9 cellular contexts compared by ENCODE assay signal in genomic region chr17:35141681-35142466, GRCh38. TPM values are rescaled to one million over a fixed set of nuclear protein-coding genes. Genes with fewer than 3 reads are reported as not detected.
A peak's percentile ranks its signal among the peaks of the same experiment; 100 is the strongest.
DNase-seq lines count a peak whose midpoint lies in the region; ATAC-seq, FAIRE-seq and TF ChIP-seq lines count a peak whose summit lies in the region.
"Had no signal": no experiment of that assay in that cellular context is flagged by ENCODE, and none has a peak within 500 bp of the region (broad histone marks: within the 10 kb centered on the region; RNA-seq: fewer than 3 reads in every experiment).

Gene NLE1, minus strand, starts transcription at chr17:35142303. Its CDS starts 28 bp downstream, at chr17:35142275.

- H3K4me1 ChIP-seq in BE2C: no peaks in the 10 kb centered on the region

- H3K9me3 ChIP-seq in BE2C: no peaks in the 10 kb centered on the region

- peaks cover 21% of the 10 kb centered on the region for H3K4me1 Mint-ChIP-seq in activated CD8-positive, alpha-beta T cell treated with anti-CD3 and anti-CD28 coated beads, Interleukin-2, amount 10 ng/mL, durations not matched to agents 7 days and 5 days (ENCODE audit: low read depth)

- H3K4me3 ChIP-seq in BE2C (ENCODE audit: low read depth, low read length): peak within 1 kb of the TSS; percentile 99

- POLR2A ChIA-PET in activated CD8-positive, alpha-beta T cell treated with anti-CD3 and anti-CD28 coated beads, Interleukin-2, amount 10 ng/mL, durations not matched to agents 7 days and 5 days (lab: Charles Lee): interaction anchor here (0.8 to 1.5 kb wide), 6 partner anchors 52 to 396 kb away, joined by 3 to 7 read pairs (median 3); partner anchors contain the start of genes SLFN12L and SLFN5

- no peaks in the 10 kb centered on the region; the same call in 1 of the 2 replicates for H3K27me3 ChIP-seq in BE2C

- H3K27ac Mint-ChIP-seq in activated CD8-positive, alpha-beta T cell treated with anti-CD3 and anti-CD28 coated beads, Interleukin-2, amount 10 ng/mL, durations not matched to agents 7 days and 5 days: peak within 1 kb of the TSS; percentile 80

- peak; percentile 89 for DNase-seq in BE2C
- peak; percentile 93 for DNase-seq in GM19239 (ENCODE audit: insufficient read length, low spot score)
- peak; percentile 90 for DNase-seq in NCI-H82 (lab: John Stamatoyannopoulos, UW)
- DNase-seq in activated CD8-positive, alpha-beta T cell treated with anti-CD3 and anti-CD28 coated beads, Interleukin-2, amount 10 ng/mL, durations not matched to agents 7 days and 5 days: peak; percentile 91
- peak; percentile 76 for DNase-seq in effector CD8-positive, alpha-beta T cell (lab: John Stamatoyannopoulos, UW)
- DNase-seq in lung microvascular endothelial cell (ENCODE audit: low read depth in 2 of 2): peak; percentile 84 to 89
- DNase-seq in stimulated activated CD4-positive, alpha-beta T cell treated with anti-CD3 and anti-CD28 coated beads, TNF-alpha, amount 100 ng/mL, for 24 hours (ENCODE audit: low read depth in 3 of 3): peak; percentile 79 to 87 (median 80)

- peak; percentile 86 for ATAC-seq in HG03565 (IDR thresholded peaks at IDR 0.05; ENCODE audit: unreplicated experiment)
- peak; percentile 95 for ATAC-seq in activated CD8-positive, alpha-beta T cell treated with anti-CD3 and anti-CD28 coated beads, Interleukin-2, amount 10 ng/mL, durations not matched to agents 7 days and 5 days

- H3K9me3 Mint-ChIP-seq in activated CD8-positive, alpha-beta T cell treated with anti-CD3 and anti-CD28 coated beads, Interleukin-2, amount 10 ng/mL, durations not matched to agents 7 days and 5 days (ENCODE audit: insufficient read depth): no peaks in the 10 kb centered on the region

- CTCF ChIA-PET in activated CD8-positive, alpha-beta T cell treated with anti-CD3 and anti-CD28 coated beads, Interleukin-2, amount 10 ng/mL, durations not matched to agents 7 days and 5 days (lab: Charles Lee): interaction anchor here (0.6 to 2.6 kb wide), 15 partner anchors 11 to 622 kb away, joined by 3 to 9 read pairs (median 4); partner anchors contain the start of genes RAD51D and SLFN12L

- peaks cover 38% of the 10 kb centered on the region for H3K36me3 ChIP-seq in BE2C

- FAIRE-seq in GM19239 (lab: Jason Lieb, UNC): peak; percentile 40
- FAIRE-seq: colon had no signal

- H3K36me3 Mint-ChIP-seq in activated CD8-positive, alpha-beta T cell treated with anti-CD3 and anti-CD28 coated beads, Interleukin-2, amount 10 ng/mL, durations not matched to agents 7 days and 5 days (ENCODE audit: low read depth): peaks cover 20% of the 10 kb centered on the region

- no peaks in the 10 kb centered on the region for H3K27me3 Mint-ChIP-seq in activated CD8-positive, alpha-beta T cell treated with anti-CD3 and anti-CD28 coated beads, Interleukin-2, amount 10 ng/mL, durations not matched to agents 7 days and 5 days (ENCODE audit: low read depth)

- TF ChIP-seq CTCF in BE2C (IDR thresholded peaks at IDR 0.05; ENCODE audit: low read depth, low read length): peak; percentile 78

- peak within 1 kb of the TSS; percentile 82 for H3K4me3 Mint-ChIP-seq in activated CD8-positive, alpha-beta T cell treated with anti-CD3 and anti-CD28 coated beads, Interleukin-2, amount 10 ng/mL, durations not matched to agents 7 days and 5 days

RNA-seq across cellular contexts. Expression of gene NLE1, which starts in this region (rescaled TPM):
- polyA plus RNA-seq in BE2C (2012; ENCODE audit: insufficient read depth, insufficient read length, low read depth): 78.1 TPM
- total RNA-seq in activated CD8-positive, alpha-beta T cell treated with anti-CD3 and anti-CD28 coated beads, Interleukin-2, amount 10 ng/mL, durations not matched to agents 7 days and 5 days: 10 to 100 TPM; 22.1 to 23.3 TPM
- total RNA-seq in lung microvascular endothelial cell: 9.9 and 12.2 TPM in 2 replicates

Comparison
In these comparisons a context has a peak if more than half of its experiments do, and no peak if none do; other contexts are left out.
1. Peak in every context shown above with its lines: DNase-seq, ATAC-seq and H3K4me3 ChIP-seq.